23 cellular contexts compared by ENCODE assay signal in genomic region chr2:38218995-38219394, GRCh38.
"Had no signal": no experiment of that assay in that cellular context is flagged by ENCODE, and none has a peak within 500 bp of the region (broad histone marks: within the 10 kb centered on the region; RNA-seq: fewer than 3 reads in every experiment).

No MANE protein-coding gene starts in this region.

- H3K4me2 ChIP-seq: hepatocyte had no signal

- H3K36me3 ChIP-seq: tibial artery, upper lobe of left lung, vagina had no signal

- H3K27me3 ChIP-seq: hepatocyte, upper lobe of left lung, vagina had no signal

- FAIRE-seq: endothelial cell of umbilical vein, kidney had no signal

- H3K79me2 ChIP-seq: hepatocyte had no signal

- DNase-seq: effector CD4-positive, alpha-beta T cell; endodermal cell; erythroblast; foreskin melanocyte; head of caudate nucleus; kidney; left cardiac atrium; left ventricle myocardium superior; mesenchymal stem cell; naive B cell; nephron progenitor cell; right cardiac atrium; stimulated activated CD4-positive, alpha-beta T cell treated with anti-CD3 and anti-CD28 coated beads, Interleukin-4, amount 100 ng/mL, for 1 hour; stimulated activated CD8-positive, alpha-beta memory T cell treated with anti-CD3 and anti-CD28 coated beads, Interleukin-4, amount 100 ng/mL, for 48 hours; stimulated activated naive CD8-positive, alpha-beta T cell treated with anti-CD3 and anti-CD28 coated beads, Interleukin-15, Interleukin-2, amounts not matched to agents 100 U/mL and 50 U/mL, for 24 hours; tibial artery; upper lobe of left lung had no signal

- H3K4me1 ChIP-seq: tibial artery, upper lobe of left lung had no signal

- H3K9me3 ChIP-seq: tibial artery, upper lobe of left lung, vagina had no signal

- H3K4me3 ChIP-seq: coronary artery, hepatocyte, lung, tibial artery, upper lobe of left lung, vagina had no signal

- H3K27ac ChIP-seq: coronary artery, hepatocyte, tibial artery, upper lobe of left lung, vagina had no signal

- H2AFZ ChIP-seq: hepatocyte had no signal

- ATAC-seq: right cardiac atrium; stimulated activated effector memory CD8-positive, alpha-beta T cell treated with anti-CD3 and anti-CD28 coated beads, Interleukin-12 subunit alpha, Interleukin-12 subunit beta, amount 100 ng/mL, for 72 hours; stimulated activated naive CD8-positive, alpha-beta T cell treated with anti-CD3 and anti-CD28 coated beads, Interleukin-15, Interleukin-2, amounts not matched to agents 100 U/mL and 50 U/mL, for 24 hours had no signal
